19 cellular contexts compared by ENCODE assay signal in the genomic region with DNA sequence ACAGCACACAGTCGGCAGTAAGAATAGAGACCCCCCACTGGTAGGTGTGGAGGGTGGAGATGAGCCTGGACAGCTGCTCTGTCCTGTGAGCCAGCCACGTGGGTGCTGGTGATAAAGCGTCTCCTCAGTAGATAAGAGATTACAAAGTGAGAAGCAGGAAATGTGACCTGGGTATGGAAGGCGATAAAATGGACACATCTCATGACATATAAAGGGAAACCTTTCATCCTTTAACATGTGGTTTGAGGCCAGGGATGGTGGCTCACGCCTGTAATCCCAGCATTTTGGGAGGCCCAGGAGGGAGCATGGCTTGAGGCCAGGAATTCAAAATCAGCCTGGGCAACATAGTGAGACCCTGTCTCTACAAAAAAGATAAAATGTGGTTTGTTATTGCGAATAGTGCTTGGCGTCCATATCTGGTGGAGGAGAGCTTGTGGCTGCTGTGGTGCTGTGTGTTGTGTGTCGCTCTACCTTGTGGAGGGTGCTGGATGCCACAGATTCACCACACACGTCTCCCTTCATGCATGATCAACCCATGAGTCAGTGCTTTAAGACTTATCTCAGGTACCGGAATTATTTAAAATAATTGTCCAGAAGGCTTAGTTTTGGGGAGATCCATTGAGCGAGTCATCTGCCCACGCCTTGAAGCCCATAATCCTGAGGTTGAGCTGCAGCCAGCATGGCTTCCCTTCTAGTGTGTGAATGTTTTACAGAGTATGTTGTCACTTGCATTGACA.
A peak's percentile ranks its signal among the peaks of the same experiment; 100 is the strongest.
DNase-seq lines count a peak whose midpoint lies in the region; ATAC-seq lines count a peak whose summit lies in the region.
"Had no signal": no experiment of that assay in that cellular context is flagged by ENCODE, and none has a peak within 500 bp of the region (broad histone marks: within the 10 kb centered on the region; RNA-seq: fewer than 3 reads in every experiment).

No MANE protein-coding gene starts in this region.

- ATAC-seq in GM18858 (IDR thresholded peaks at IDR 0.05; ENCODE audit: unreplicated experiment) (no peak), HG02970 (IDR thresholded peaks at IDR 0.05; ENCODE audit: low FRiP score, unreplicated experiment) (no peak)
- ATAC-seq: HepG2, Panc1 had no signal

- DNase-seq in NCI-H146 (lab: John Stamatoyannopoulos, UW) (peak; percentile 4), NCI-H146 treated with DMSO at 0.1 percent for 48 hours (lab: John Stamatoyannopoulos, UW; ENCODE audit: unreplicated experiment) (no peak), OCI-M1 (lab: John Stamatoyannopoulos, UW) (peak; percentile 61), astrocyte of the hippocampus (ENCODE audit: low read depth, low spot score) (peak; percentile 4)
- DNase-seq in activated naive CD4-positive, alpha-beta T cell treated with anti-CD3 and anti-CD28 coated beads, Interleukin-2, amount 50 U/mL, for 16 hours, result no peak
- DNase-seq: BE2C; CD8-positive, alpha-beta memory T cell; DMS53; Kasumi-1; NCI-H1092 treated with DMSO at 0.1 percent for 48 hours; NCI-H1436; NCI-H1930; NCI-H446; NCI-H524 treated with DMSO at 0.1 percent for 48 hours; SHP77 treated with DMSO at 0.1 percent for 48 hours had no signal

Comparison
In these comparisons a context has a peak if more than half of its experiments do, and no peak if none do; other contexts are left out.
1. DNase-seq: peak in NCI-H146 (single experiment), OCI-M1 (single experiment) and astrocyte of the hippocampus (single experiment); none in NCI-H146 treated with DMSO at 0.1 percent for 48 hours (single experiment) and activated naive CD4-positive, alpha-beta T cell treated with anti-CD3 and anti-CD28 coated beads, Interleukin-2, amount 50 U/mL, for 16 hours (single experiment).